Comparison of ENCODE assay signal across 8 cellular contexts in genomic region chrX:45758738-45759397, GRCh38.
DNase-seq lines count a peak whose midpoint lies in the region; ATAC-seq and TF ChIP-seq lines count a peak whose summit lies in the region.

No MANE protein-coding gene starts in this region.

- 23 to 40% (median 33%) methylated on average over 3 of the region's 3 CpGs for WGBS in spleen, 5 donors

- peak overlapping the region; percentile 74 to 84 (median 78) for H3K4me3 Mint-ChIP-seq in IgD-negative memory B cell
- H3K4me3 Mint-ChIP-seq in activated naive CD8-positive, alpha-beta T cell treated with anti-CD3 and anti-CD28 coated beads, Interleukin-2, amount 50 U/mL, for 24 hours: peak overlapping the region; percentile 78

- peaks cover 51 to 69% (median 53%) of the 10 kb centered on the region in 3 donors for H3K4me1 Mint-ChIP-seq in IgD-negative memory B cell
- H3K4me1 Mint-ChIP-seq in activated naive CD8-positive, alpha-beta T cell treated with anti-CD3 and anti-CD28 coated beads, Interleukin-2, amount 50 U/mL, for 24 hours: peaks cover 84% of the 10 kb centered on the region

- peak overlapping the region; percentile 53 to 90 (median 82) for H3K27ac ChIP-seq in spleen

- DNase-seq in GDM1 (lab: John Stamatoyannopoulos, UW) (peak; percentile 32), spleen (no peak), NCI-H2171 (lab: John Stamatoyannopoulos, UW) (no peak), NCI-H2029 (lab: John Stamatoyannopoulos, UW) (no peak), AML-193 (lab: John Stamatoyannopoulos, UW) (no peak)
- no peak for DNase-seq in activated naive CD8-positive, alpha-beta T cell treated with anti-CD3 and anti-CD28 coated beads, Interleukin-2, amount 50 U/mL, for 24 hours

- peak; percentile 77 for ATAC-seq in GM21515 (IDR thresholded peaks at IDR 0.05; ENCODE audit: unreplicated experiment)
- ATAC-seq in activated naive CD8-positive, alpha-beta T cell treated with anti-CD3 and anti-CD28 coated beads, Interleukin-2, amount 50 U/mL, for 24 hours: peak; percentile 66

- H3K27ac Mint-ChIP-seq in IgD-negative memory B cell: peak overlapping the region; percentile 59 to 92 (median 91)
- H3K27ac Mint-ChIP-seq in activated naive CD8-positive, alpha-beta T cell treated with anti-CD3 and anti-CD28 coated beads, Interleukin-2, amount 50 U/mL, for 24 hours: peak overlapping the region; percentile 99

- no peak for TF ChIP-seq POLR2A in spleen (IDR thresholded peaks at IDR 0.05)

- H3K4me1 ChIP-seq in spleen: peaks cover 23 to 96% (median 88%) of the 10 kb centered on the region in 6 donors

- TF ChIP-seq CTCF in spleen (IDR thresholded peaks at IDR 0.05 in 8 of 11, conservative IDR thresholded peaks at IDR 0.05 in 3 of 11): no peak

- no peaks in the 10 kb centered on the region for H3K27me3 ChIP-seq in spleen (replicated peaks in 1 of 7)

- H3K36me3 Mint-ChIP-seq in IgD-negative memory B cell: peaks cover 1% of the 10 kb centered on the region
- H3K36me3 Mint-ChIP-seq in activated naive CD8-positive, alpha-beta T cell treated with anti-CD3 and anti-CD28 coated beads, Interleukin-2, amount 50 U/mL, for 24 hours (ENCODE audit: low read depth): peaks cover 67% of the 10 kb centered on the region

- intact Hi-C loops in spleen (cut with DNase I; ENCODE audit: low total_unique reads): no loop called here

- no peaks in the 10 kb centered on the region for H3K27me3 Mint-ChIP-seq in IgD-negative memory B cell
- H3K27me3 Mint-ChIP-seq in activated naive CD8-positive, alpha-beta T cell treated with anti-CD3 and anti-CD28 coated beads, Interleukin-2, amount 50 U/mL, for 24 hours: no peaks in the 10 kb centered on the region

- H3K9me3 Mint-ChIP-seq in IgD-negative memory B cell: no peaks in the 10 kb centered on the region
- no peaks in the 10 kb centered on the region for H3K9me3 Mint-ChIP-seq in activated naive CD8-positive, alpha-beta T cell treated with anti-CD3 and anti-CD28 coated beads, Interleukin-2, amount 50 U/mL, for 24 hours

- no peaks in the 10 kb centered on the region for H3K9me3 ChIP-seq in spleen

- H3K4me3 ChIP-seq in spleen: peak overlapping the region in 1 of 8 donors; percentile 36

- no peaks in the 10 kb centered on the region for H3K36me3 ChIP-seq in spleen
